10 cellular contexts compared by ENCODE assay signal in the genomic region with DNA sequence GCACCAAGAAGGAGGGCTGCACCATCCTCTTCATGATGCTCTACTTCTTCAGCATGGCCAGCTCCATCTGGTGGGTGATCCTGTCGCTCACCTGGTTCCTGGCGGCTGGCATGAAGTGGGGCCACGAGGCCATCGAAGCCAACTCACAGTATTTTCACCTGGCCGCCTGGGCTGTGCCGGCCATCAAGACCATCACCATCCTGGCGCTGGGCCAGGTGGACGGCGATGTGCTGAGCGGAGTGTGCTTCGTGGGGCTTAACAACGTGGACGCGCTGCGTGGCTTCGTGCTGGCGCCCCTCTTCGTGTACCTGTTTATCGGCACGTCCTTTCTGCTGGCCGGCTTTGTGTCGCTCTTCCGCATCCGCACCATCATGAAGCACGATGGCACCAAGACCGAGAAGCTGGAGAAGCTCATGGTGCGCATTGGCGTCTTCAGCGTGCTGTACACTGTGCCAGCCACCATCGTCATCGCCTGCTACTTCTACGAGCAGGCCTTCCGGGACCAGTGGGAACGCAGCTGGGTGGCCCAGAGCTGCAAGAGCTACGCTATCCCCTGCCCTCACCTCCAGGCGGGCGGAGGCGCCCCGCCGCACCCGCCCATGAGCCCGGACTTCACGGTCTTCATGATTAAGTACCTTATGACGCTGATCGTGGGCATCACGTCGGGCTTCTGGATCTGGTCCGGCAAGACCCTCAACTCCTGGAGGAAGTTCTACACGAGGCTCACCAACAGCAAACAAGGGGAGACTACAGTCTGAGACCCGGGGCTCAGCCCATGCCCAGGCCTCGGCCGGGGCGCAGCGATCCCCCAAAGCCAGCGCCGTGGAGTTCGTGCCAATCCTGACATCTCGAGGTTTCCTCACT. TPM values are rescaled to one million over a fixed set of nuclear protein-coding genes. Genes with fewer than 3 reads are reported as not detected.
DNase-seq lines count a peak whose midpoint lies in the region; ATAC-seq, FAIRE-seq and TF ChIP-seq lines count a peak whose summit lies in the region.
"Had no signal": no experiment of that assay in that cellular context is flagged by ENCODE, and none has a peak within 500 bp of the region (broad histone marks: within the 10 kb centered on the region; RNA-seq: fewer than 3 reads in every experiment).

No MANE protein-coding gene starts in this region.

- H3K9me3 Mint-ChIP-seq in naive B cell = no peaks in the 10 kb centered on the region

- H3K4me3 ChIP-seq in KMS-11 (IDR thresholded peaks at IDR 0.05; ENCODE audit: insufficient read depth, low read depth, low read length) = no peak overlapping the region
- no peak overlapping the region for H3K4me3 ChIP-seq in endothelial cell of umbilical vein (replicated peaks in 1 of 3; ENCODE audit: insufficient read depth in 1 of 3, low read depth in 1 of 3, low read length in 3 of 3)

- no peaks in the 10 kb centered on the region for H3K9me3 ChIP-seq in endothelial cell of umbilical vein (replicated peaks; ENCODE audit: control insufficient read depth, insufficient read depth, low read length)

- H3K4me1 Mint-ChIP-seq in naive B cell = peaks cover 13 to 19% (median 17%) of the 10 kb centered on the region in 3 donors

- ATAC-seq in naive B cell (ENCODE audit: low read depth in 2 of 2) (no peak), GM21390 (IDR thresholded peaks at IDR 0.05; ENCODE audit: unreplicated experiment) (no peak)

- no peaks in the 10 kb centered on the region for H3K36me3 ChIP-seq in KMS-11 (ENCODE audit: insufficient read depth)
- H3K36me3 ChIP-seq in endothelial cell of umbilical vein (ENCODE audit: control insufficient read depth in 2 of 2, extremely low read depth in 1 of 2, insufficient read depth in 2 of 2, low read length in 2 of 2) = no peaks in the 10 kb centered on the region

- TF ChIP-seq CTCF in KMS-11 (conservative IDR thresholded peaks at IDR 0.05; ENCODE audit: low read depth, low read length) (no peak), endothelial cell of umbilical vein (IDR thresholded peaks at IDR 0.05; ENCODE audit: extremely low read depth in 1 of 2, insufficient read depth in 1 of 2, low read depth in 1 of 2, low read length in 2 of 2) (no peak), GM10266 (IDR thresholded peaks at IDR 0.05; ENCODE audit: control insufficient read depth, insufficient read depth, low read depth, missing control alignments) (no peak)

- peak; percentile 55 for DNase-seq in AG08396 (ENCODE audit: low spot score)
- no peak for DNase-seq in endothelial cell of umbilical vein (ENCODE audit: low read depth, low spot score)
- no peak for DNase-seq in naive B cell
- no peak for DNase-seq in T1000 (lab: John Stamatoyannopoulos, UW)
- no peak for DNase-seq in GM10266 (ENCODE audit: extremely low spot score)
- DNase-seq in activated CD8-positive, alpha-beta memory T cell treated with anti-CD3 and anti-CD28 coated beads, Interleukin-2, amount 50 U/mL, for 4 hours = no peak
- DNase-seq: NCI-H1417 treated with DMSO at 0.1 percent for 48 hours had no signal

- H3K79me2 ChIP-seq in KMS-11 (ENCODE audit: insufficient read depth, low read depth) (no peaks in the 10 kb centered on the region), endothelial cell of umbilical vein (ENCODE audit: control insufficient read depth, insufficient read depth, low read length) (no peaks in the 10 kb centered on the region)

- peak overlapping the region; percentile 49; the same call in 1 of the 2 replicates for H3K4me2 ChIP-seq in KMS-11
- peak overlapping the region; percentile 41 for H3K4me2 ChIP-seq in endothelial cell of umbilical vein (ENCODE audit: insufficient read depth, low read length)

- no peak overlapping the region for H3K27ac ChIP-seq in KMS-11
- H3K27ac ChIP-seq in endothelial cell of umbilical vein (ENCODE audit: insufficient read depth, low read depth, low read length) = no peak overlapping the region

- H3K27me3 Mint-ChIP-seq in naive B cell = peaks cover 31 to 47% (median 43%) of the 10 kb centered on the region in 3 donors

- dilution Hi-C loops in endothelial cell of umbilical vein (cut with MboI; ENCODE audit: extremely low pct_ligation_motif_present, low sequenced_read_pairs) = no loop called here

- peak overlapping the region; percentile 83 to 95 (median 91) for H3K4me3 Mint-ChIP-seq in naive B cell

- BruUV-seq in endothelial cell of umbilical vein (replicated peaks; lab: Mats Ljungman, UMichigan) = no TSS peak

- POLR2A ChIA-PET in endothelial cell of umbilical vein (lab: Charles Lee) = no interaction called here

- H3K4me1 ChIP-seq in KMS-11 (ENCODE audit: low read depth, poor library complexity, severe bottlenecking) (peaks cover 8% of the 10 kb centered on the region), endothelial cell of umbilical vein (ENCODE audit: control insufficient read depth, extremely low read depth, insufficient read depth, low read length) (peaks cover 6% of the 10 kb centered on the region)

- no peaks in the 10 kb centered on the region for H3K9me1 ChIP-seq in endothelial cell of umbilical vein (replicated peaks; ENCODE audit: control insufficient read depth, extremely low read depth, insufficient read depth, low read length)

- H3K27ac Mint-ChIP-seq in naive B cell = no peak overlapping the region

- no peaks in the 10 kb centered on the region for H3K36me3 Mint-ChIP-seq in naive B cell

- no peak overlapping the region for H2AFZ ChIP-seq in KMS-11 (ENCODE audit: low read depth)
- H2AFZ ChIP-seq in endothelial cell of umbilical vein (ENCODE audit: low read depth, low read length) = no peak overlapping the region

- no peaks in the 10 kb centered on the region for H4K20me1 ChIP-seq in KMS-11 (ENCODE audit: insufficient read depth)
- H4K20me1 ChIP-seq in endothelial cell of umbilical vein (replicated peaks; ENCODE audit: control insufficient read depth, extremely low read depth, insufficient read depth, low read length) = no peaks in the 10 kb centered on the region

- H3K27me3 ChIP-seq in KMS-11 (ENCODE audit: insufficient read depth, low read depth) (no peaks in the 10 kb centered on the region; the same call in 1 of the 2 replicates), endothelial cell of umbilical vein (ENCODE audit: control insufficient read depth in 2 of 2, insufficient read depth in 2 of 2, low read length in 2 of 2) (peaks cover 1 to 5% of the 10 kb centered on the region in 2 experiments)

- intact Hi-C loops in endothelial cell of umbilical vein (cut with micrococcal nuclease) = loop anchor here (10.0 kb wide), 1 partner anchor 519 kb away; no protein-coding TSS in a partner anchor

- CTCF ChIA-PET in endothelial cell of umbilical vein (lab: Charles Lee) = interaction anchor here (1.7 kb wide), 1 partner anchor 22 kb away, joined by 4 read pairs; no protein-coding TSS in a partner anchor

- H3K9ac ChIP-seq in KMS-11 (no peak overlapping the region), endothelial cell of umbilical vein (replicated peaks; ENCODE audit: extremely low read depth, insufficient read depth, low read length) (no peak overlapping the region)

- FAIRE-seq in endothelial cell of umbilical vein (lab: Jason Lieb, UNC) = no peak
- FAIRE-seq: endometrium had no signal

- TF ChIP-seq POLR2A in endothelial cell of umbilical vein (IDR thresholded peaks at IDR 0.05; ENCODE audit: low read depth, low read length) = no peak

TF ChIP-seq in endothelial cell of umbilical vein, 7 proteins besides CTCF, POLR2A, EP300 and RAD21:
- TF ChIP-seq MYC (IDR thresholded peaks at IDR 0.05; ENCODE audit: low read depth, low read length) = no peak
- TF ChIP-seq, protein P1, sequence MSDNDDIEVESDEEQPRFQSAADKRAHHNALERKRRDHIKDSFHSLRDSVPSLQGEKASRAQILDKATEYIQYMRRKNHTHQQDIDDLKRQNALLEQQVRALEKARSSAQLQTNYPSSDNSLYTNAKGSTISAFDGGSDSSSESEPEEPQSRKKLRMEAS (IDR thresholded peaks at IDR 0.05; ENCODE audit: insufficient read depth, insufficient read length) = no peak
- no peak for TF ChIP-seq POLR2AphosphoS5 (IDR thresholded peaks at IDR 0.05; ENCODE audit: insufficient read depth, low read depth, low read length)

RNA-seq across cellular contexts. Expression of gene FZD1, which starts 2.1 kb away (rescaled TPM):
- 3.2 and 3.4 TPM in 2 replicates for total RNA-seq in endothelial cell of umbilical vein
- polyA plus RNA-seq in endothelial cell of umbilical vein (2.4 and 2.8 TPM in 2 replicates), naive B cell (ENCODE audit: low read depth in 6 of 6) (under 1 TPM in 3 of 6 donors, not detected in 3; 0.03 to 0.08 (median 0.04) TPM)
- 1.5 and 1.6 TPM in 2 replicates for polyA plus RNA-seq in endothelial cell of umbilical vein (2011; cell fraction: cytosol; rRNA removed)
- 0.90 and 0.92 TPM in 2 replicates for polyA plus RNA-seq in endothelial cell of umbilical vein (2011; cell fraction: nucleus; rRNA removed)
- 1.4 and 1.6 TPM in 2 replicates for polyA plus RNA-seq in endothelial cell of umbilical vein (2012)
- 2.8 and 4.7 TPM in 2 replicates for polyA minus RNA-seq in endothelial cell of umbilical vein
- polyA minus RNA-seq in endothelial cell of umbilical vein (2011; cell fraction: cytosol; rRNA and poly(A)+ RNA removed) = 3.9 TPM
- polyA minus RNA-seq in endothelial cell of umbilical vein (2011; cell fraction: nucleus; rRNA and poly(A)+ RNA removed) = 2.1 and 3.5 TPM in 2 replicates
